ENCODE assay signal across 8 cellular contexts in the genomic region with DNA sequence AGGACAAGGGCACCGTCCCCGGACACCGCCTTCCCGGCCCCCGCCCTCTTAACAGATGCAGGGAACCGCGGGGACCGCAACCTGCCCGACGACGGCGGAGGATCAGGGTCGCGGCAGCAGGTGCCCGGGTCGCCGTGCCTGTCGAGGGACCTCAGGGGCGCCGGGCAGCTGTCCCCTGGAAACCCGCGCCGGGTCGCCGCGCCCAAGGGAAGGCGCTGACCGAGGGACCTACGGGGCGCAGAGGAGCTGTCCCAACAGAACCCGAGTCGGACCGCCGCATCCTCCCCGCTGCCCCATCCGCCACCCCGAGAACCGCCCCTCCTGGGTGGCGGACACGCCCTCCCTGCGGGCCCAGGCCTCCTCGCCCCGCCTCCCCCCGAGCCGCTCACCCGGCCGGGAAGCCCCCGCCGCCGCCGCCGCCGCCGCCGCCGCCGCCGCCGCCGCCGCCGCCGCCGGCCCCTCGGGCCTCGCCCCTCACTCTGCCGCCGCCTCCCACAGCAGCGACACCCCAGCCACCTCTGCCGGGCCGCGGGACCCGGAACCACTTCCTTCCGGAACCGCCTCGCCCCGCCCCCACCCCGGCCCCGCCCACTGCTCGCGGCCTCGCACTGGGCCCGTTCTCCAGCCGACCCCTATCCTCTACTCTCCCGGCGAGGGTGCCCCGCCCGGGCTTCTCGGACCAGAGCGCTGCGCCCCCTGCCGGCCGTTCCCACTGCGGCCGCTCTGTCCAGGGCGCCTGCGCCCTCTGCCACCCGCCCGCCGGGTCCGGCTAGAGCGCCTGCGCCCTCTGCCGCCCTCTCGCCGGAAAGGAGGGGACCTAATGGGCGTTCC. TPM values are rescaled to one million over a fixed set of nuclear protein-coding genes. Genes with fewer than 3 reads are reported as not detected.
DNase-seq lines count a peak whose midpoint lies in the region; ATAC-seq lines count a peak whose summit lies in the region.

A gene (minus strand): TSS at position 543 of the 831 bp plus-strand sequence. CDS start 20,797 bp downstream, outside the sequence.

- DNase-seq in AG20443 (ENCODE audit: low spot score) (peak; percentile 97), NCI-H345 (lab: John Stamatoyannopoulos, UW) (peak; percentile 91), cerebellum (ENCODE audit: low spot score) (peak; percentile 90), kidney tubule cell (ENCODE audit: low spot score) (peak; percentile 88)
- DNase-seq in activated CD4-positive, CD25-positive, alpha-beta regulatory T cell treated with anti-CD3 and anti-CD28 coated beads, Interleukin-2, amount 50 U/mL, for 72 hours, result peak; percentile 92
- DNase-seq in stimulated activated CD4-positive, alpha-beta T cell treated with anti-CD3 and anti-CD28 coated beads, Interleukin-1b, Interleukin-23, amount 100 ng/mL, for 24 hours (ENCODE audit: low read depth in 4 of 4, low spot score in 1 of 4), result peak; percentile 67 to 81 (median 72)

- ATAC-seq in GM19023 (IDR thresholded peaks at IDR 0.05; ENCODE audit: unreplicated experiment) (peak; percentile 87), HG03196 (IDR thresholded peaks at IDR 0.05; ENCODE audit: unreplicated experiment) (peak; percentile 96)

RNA-seq across cellular contexts. Expression of the gene that starts here (rescaled TPM):
- total RNA-seq in cerebellum, result 34.5 TPM

Comparison
In these comparisons a context has a peak if more than half of its experiments do, and no peak if none do; other contexts are left out.
1. Peak in every context shown above with its lines: DNase-seq and ATAC-seq.